Comparison of ENCODE assay signal across 9 cellular contexts in genomic region chr16:71402674-71403073, GRCh38. TPM values are rescaled to one million over a fixed set of nuclear protein-coding genes. Genes with fewer than 3 reads are reported as not detected.
"Had no signal": no experiment of that assay in that cellular context is flagged by ENCODE, and none has a peak within 500 bp of the region (broad histone marks: within the 10 kb centered on the region; RNA-seq: fewer than 3 reads in every experiment).

No MANE protein-coding gene starts in this region.

- DNase-seq: GM23248, HFFc6, KG1 had no signal

- H3K27ac ChIP-seq: GM23248 had no signal

- H3K4me1 ChIP-seq: HAP-1 had no signal

- H3K36me3 ChIP-seq: HAP-1 had no signal

- H3K27ac Mint-ChIP-seq: HFFc6 had no signal

- H3K9ac ChIP-seq: GM23248 had no signal

- H3K4me3 Mint-ChIP-seq: HFFc6, IgD-negative memory B cell had no signal

- H3K9me3 ChIP-seq: HAP-1 had no signal

- H2AFZ ChIP-seq: GM23248 had no signal

- ATAC-seq: HCT116 had no signal

- H3K4me3 ChIP-seq: GM23248, HAP-1 had no signal

RNA-seq across cellular contexts. Expression of gene TLE7, which starts 39.2 kb away (rescaled TPM):
- total RNA-seq: GM23248, H4, H7, HFFc6, HT-29 had no signal
- polyA plus RNA-seq: GM23248, IgD-negative memory B cell had no signal

RNA-seq across cellular contexts. Expression of gene CALB2, which starts 44.2 kb away (rescaled TPM):
- polyA plus RNA-seq: IgD-negative memory B cell had no signal
